In the genomic region with DNA sequence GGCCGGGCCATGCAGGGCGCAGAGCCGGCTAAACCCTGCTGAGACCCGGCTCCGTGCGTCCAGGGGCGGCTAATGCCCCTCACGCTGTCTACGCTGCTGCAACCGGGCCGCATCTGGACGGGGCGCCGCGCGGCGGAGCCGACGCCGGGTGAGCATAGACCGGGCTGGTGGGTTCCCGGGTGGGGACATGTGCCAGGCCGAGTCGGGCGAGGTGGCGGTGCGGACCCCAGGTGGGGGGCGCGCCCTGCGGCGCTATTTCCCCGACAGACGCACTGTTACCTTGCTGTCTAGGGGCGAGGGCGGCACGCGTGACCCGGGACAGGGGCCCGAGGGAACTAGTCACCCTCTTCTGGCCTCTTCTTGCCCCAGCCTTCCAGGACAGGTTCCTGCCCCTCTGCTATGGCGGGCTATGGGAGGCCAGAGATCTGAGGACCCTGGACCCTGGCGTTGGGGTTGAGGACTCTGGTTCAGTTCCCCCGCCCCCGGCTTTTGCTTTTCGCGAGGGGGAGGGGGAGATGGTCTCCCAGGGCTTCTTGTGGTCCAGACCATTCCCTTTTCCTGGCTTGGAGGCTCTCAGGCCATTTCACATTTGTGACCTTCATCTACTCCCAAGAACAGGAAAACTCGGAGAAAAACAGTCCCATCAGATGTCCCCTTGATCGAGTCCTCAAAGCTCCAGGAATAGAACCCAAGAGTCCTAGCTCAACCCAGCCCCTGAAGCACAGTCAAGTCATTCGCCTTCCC, we compare ENCODE assay signal across 1 cellular context.
TF ChIP-seq lines count a peak whose summit lies in the region.

No MANE protein-coding gene starts in this region.

TF ChIP-seq in GM12878, 131 proteins besides CTCF, POLR2A, EP300 and RAD21 (continued from another document):
- TF ChIP-seq KAT2A (conservative IDR thresholded peaks at IDR 0.05; ENCODE audit: control insufficient read depth, low read depth, low read length): no peak
- peak; percentile 19 to 49; a peak in 2 of 3 replicates for TF ChIP-seq EGR1 (IDR thresholded peaks at IDR 0.05; ENCODE audit: borderline replicate concordance in 1 of 2, low read depth in 2 of 2, low read length in 2 of 2)
- no peak for TF ChIP-seq POLR2AphosphoS5 (IDR thresholded peaks at IDR 0.05; ENCODE audit: low read length)
- no peak for TF ChIP-seq ZNF384 (IDR thresholded peaks at IDR 0.05; ENCODE audit: borderline replicate concordance, low read depth, low read length)
- TF ChIP-seq IKZF2 (IDR thresholded peaks at IDR 0.05): no peak
- TF ChIP-seq BHLHE40 (IDR thresholded peaks at IDR 0.05; ENCODE audit: borderline replicate concordance in 1 of 2, low read depth in 2 of 2, low read length in 1 of 2): peak in 1 of 2 experiments; percentile 34; a peak in 1 of 4 replicates
- no peak for TF ChIP-seq ZNF24 (IDR thresholded peaks at IDR 0.05)
- TF ChIP-seq, protein P1, sequence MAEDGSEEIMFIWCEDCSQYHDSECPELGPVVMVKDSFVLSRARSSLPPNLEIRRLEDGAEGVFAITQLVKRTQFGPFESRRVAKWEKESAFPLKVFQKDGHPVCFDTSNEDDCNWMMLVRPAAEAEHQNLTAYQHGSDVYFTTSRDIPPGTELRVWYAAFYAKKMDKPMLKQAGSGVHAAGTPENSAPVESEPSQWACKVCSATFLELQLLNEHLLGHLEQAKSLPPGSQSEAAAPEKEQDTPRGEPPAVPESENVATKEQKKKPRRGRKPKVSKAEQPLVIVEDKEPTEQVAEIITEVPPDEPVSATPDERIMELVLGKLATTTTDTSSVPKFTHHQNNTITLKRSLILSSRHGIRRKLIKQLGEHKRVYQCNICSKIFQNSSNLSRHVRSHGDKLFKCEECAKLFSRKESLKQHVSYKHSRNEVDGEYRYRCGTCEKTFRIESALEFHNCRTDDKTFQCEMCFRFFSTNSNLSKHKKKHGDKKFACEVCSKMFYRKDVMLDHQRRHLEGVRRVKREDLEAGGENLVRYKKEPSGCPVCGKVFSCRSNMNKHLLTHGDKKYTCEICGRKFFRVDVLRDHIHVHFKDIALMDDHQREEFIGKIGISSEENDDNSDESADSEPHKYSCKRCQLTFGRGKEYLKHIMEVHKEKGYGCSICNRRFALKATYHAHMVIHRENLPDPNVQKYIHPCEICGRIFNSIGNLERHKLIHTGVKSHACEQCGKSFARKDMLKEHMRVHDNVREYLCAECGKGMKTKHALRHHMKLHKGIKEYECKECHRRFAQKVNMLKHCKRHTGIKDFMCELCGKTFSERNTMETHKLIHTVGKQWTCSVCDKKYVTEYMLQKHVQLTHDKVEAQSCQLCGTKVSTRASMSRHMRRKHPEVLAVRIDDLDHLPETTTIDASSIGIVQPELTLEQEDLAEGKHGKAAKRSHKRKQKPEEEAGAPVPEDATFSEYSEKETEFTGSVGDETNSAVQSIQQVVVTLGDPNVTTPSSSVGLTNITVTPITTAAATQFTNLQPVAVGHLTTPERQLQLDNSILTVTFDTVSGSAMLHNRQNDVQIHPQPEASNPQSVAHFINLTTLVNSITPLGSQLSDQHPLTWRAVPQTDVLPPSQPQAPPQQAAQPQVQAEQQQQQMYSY (CRISPR knock-in tag; IDR thresholded peaks at IDR 0.05): no peak
- TF ChIP-seq, protein P2, sequence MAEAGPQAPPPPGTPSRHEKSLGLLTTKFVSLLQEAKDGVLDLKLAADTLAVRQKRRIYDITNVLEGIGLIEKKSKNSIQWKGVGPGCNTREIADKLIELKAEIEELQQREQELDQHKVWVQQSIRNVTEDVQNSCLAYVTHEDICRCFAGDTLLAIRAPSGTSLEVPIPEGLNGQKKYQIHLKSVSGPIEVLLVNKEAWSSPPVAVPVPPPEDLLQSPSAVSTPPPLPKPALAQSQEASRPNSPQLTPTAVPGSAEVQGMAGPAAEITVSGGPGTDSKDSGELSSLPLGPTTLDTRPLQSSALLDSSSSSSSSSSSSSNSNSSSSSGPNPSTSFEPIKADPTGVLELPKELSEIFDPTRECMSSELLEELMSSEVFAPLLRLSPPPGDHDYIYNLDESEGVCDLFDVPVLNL (IDR thresholded peaks at IDR 0.05; ENCODE audit: low read depth, low read length): no peak
- TF ChIP-seq, protein P3, sequence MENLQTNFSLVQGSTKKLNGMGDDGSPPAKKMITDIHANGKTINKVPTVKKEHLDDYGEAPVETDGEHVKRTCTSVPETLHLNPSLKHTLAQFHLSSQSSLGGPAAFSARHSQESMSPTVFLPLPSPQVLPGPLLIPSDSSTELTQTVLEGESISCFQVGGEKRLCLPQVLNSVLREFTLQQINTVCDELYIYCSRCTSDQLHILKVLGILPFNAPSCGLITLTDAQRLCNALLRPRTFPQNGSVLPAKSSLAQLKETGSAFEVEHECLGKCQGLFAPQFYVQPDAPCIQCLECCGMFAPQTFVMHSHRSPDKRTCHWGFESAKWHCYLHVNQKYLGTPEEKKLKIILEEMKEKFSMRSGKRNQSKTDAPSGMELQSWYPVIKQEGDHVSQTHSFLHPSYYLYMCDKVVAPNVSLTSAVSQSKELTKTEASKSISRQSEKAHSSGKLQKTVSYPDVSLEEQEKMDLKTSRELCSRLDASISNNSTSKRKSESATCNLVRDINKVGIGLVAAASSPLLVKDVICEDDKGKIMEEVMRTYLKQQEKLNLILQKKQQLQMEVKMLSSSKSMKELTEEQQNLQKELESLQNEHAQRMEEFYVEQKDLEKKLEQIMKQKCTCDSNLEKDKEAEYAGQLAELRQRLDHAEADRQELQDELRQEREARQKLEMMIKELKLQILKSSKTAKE (IDR thresholded peaks at IDR 0.05; ENCODE audit: low read depth, poor library complexity, severe bottlenecking): no peak
- TF ChIP-seq SREBF1 (IDR thresholded peaks at IDR 0.05; ENCODE audit: low read length): no peak
- no peak for TF ChIP-seq BRCA1 (IDR thresholded peaks at IDR 0.05; ENCODE audit: low read depth, low read length)
- peak; percentile 75 for TF ChIP-seq ZSCAN29 (IDR thresholded peaks at IDR 0.05)
